ENCODE assay signal across 9 cellular contexts in genomic region chr1:221887091-221887746, GRCh38.
DNase-seq lines count a peak whose midpoint lies in the region; ATAC-seq, FAIRE-seq and TF ChIP-seq lines count a peak whose summit lies in the region.
"Had no signal": no experiment of that assay in that cellular context is flagged by ENCODE, and none has a peak within 500 bp of the region (broad histone marks: within the 10 kb centered on the region; RNA-seq: fewer than 3 reads in every experiment).

No MANE protein-coding gene starts in this region.

- DNase-seq in H54 (ENCODE audit: insufficient read length, low spot score): peak; percentile 76
- peak; percentile 91 for DNase-seq in T1000 (lab: John Stamatoyannopoulos, UW)
- peak; percentile 56 for DNase-seq in left ventricle myocardium inferior
- DNase-seq in stomach: peak; percentile 51
- no peak for DNase-seq in NCI-H2081 (lab: John Stamatoyannopoulos, UW)
- no peak for DNase-seq in activated T-cell treated with anti-CD3 and anti-CD28 coated beads, Interleukin-2, amount 50 U/mL, for 1 hour
- DNase-seq in NCI-H748 (lab: John Stamatoyannopoulos, UW; ENCODE audit: unreplicated experiment): no peak
- DNase-seq: H7 had no signal

- intact Hi-C loops in left ventricle myocardium inferior (cut with micrococcal nuclease): no loop called here
- intact Hi-C loops in stomach (cut with DNase I; ENCODE audit: low total_unique reads): no loop called here

- TF ChIP-seq EP300 in stomach (IDR thresholded peaks at IDR 0.05): no peak

- H3K9me3 ChIP-seq in left ventricle myocardium inferior (replicated peaks) (no peaks in the 10 kb centered on the region), stomach (no peaks in the 10 kb centered on the region)

- H3K27ac ChIP-seq in left ventricle myocardium inferior (replicated peaks): no peak overlapping the region
- no peak overlapping the region for H3K27ac ChIP-seq in stomach

- TF ChIP-seq CTCF in left ventricle myocardium inferior (IDR thresholded peaks at IDR 0.05; ENCODE audit: borderline replicate concordance) (no peak), stomach (IDR thresholded peaks at IDR 0.05) (no peak)

- no peak for ATAC-seq in GM19397 (IDR thresholded peaks at IDR 0.05; ENCODE audit: unreplicated experiment)

- H3K4me1 ChIP-seq in left ventricle myocardium inferior (peaks cover 17% of the 10 kb centered on the region), stomach (peaks cover 3 to 11% (median 6%) of the 10 kb centered on the region in 4 donors)

- H3K27me3 ChIP-seq in left ventricle myocardium inferior (ENCODE audit: low read depth): no peaks in the 10 kb centered on the region
- no peaks in the 10 kb centered on the region for H3K27me3 ChIP-seq in stomach

- peak; percentile 73 for FAIRE-seq in H54 (lab: Jason Lieb, UNC)

- H3K4me3 ChIP-seq in left ventricle myocardium inferior (no peak overlapping the region), stomach (no peak overlapping the region)

- 29 to 48% (median 40%) methylated on average over 6 to 8 of the region's 8 CpGs for WGBS in stomach, 5 donors

- TF ChIP-seq POLR2A in H54 (IDR thresholded peaks at IDR 0.05; ENCODE audit: low read depth, low read length) (no peak), stomach (IDR thresholded peaks at IDR 0.05) (no peak)

- H3K36me3 ChIP-seq in left ventricle myocardium inferior (no peaks in the 10 kb centered on the region), stomach (no peaks in the 10 kb centered on the region)

Comparison
In these comparisons a context has a peak if more than half of its experiments do, and no peak if none do; other contexts are left out.
1. DNase-seq: peak in H54 (single experiment), T1000 (single experiment), left ventricle myocardium inferior (single experiment) and stomach (single experiment); none in NCI-H2081 (0 of 2), activated T-cell treated with anti-CD3 and anti-CD28 coated beads, Interleukin-2, amount 50 U/mL, for 1 hour (single experiment) and NCI-H748 (single experiment).